Comparison of ENCODE assay signal across 8 cellular contexts in the genomic region with DNA sequence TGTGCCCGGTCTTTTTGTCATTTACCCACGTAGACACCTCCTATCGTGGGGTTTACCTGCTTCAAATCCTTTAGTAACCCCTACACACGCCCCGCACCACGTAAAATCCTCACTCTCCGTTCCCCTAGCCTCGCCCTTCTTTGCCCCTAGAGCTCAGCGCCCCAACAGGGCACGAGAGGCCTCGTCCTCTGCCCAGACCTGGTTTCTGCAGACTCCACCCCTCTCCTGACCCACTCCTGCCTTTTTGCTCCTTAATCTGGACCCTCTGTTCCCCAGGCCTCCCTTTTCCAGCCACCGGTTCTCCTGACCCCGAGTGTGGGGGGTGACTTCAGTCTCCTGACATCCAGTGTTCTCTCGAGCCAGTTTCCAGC. TPM values are rescaled to one million over a fixed set of nuclear protein-coding genes. Genes with fewer than 3 reads are reported as not detected.
DNase-seq lines count a peak whose midpoint lies in the region; ATAC-seq and TF ChIP-seq lines count a peak whose summit lies in the region.

No MANE protein-coding gene starts in this region.

- peak overlapping the region; percentile 86 for H3K4me3 ChIP-seq in AG04449 (ENCODE audit: low read depth, low read length)
- H3K4me3 ChIP-seq in epithelial cell of proximal tubule (ENCODE audit: low read depth, low read length) = peak overlapping the region; percentile 75
- peak overlapping the region; percentile 65 for H3K4me3 ChIP-seq in neural progenitor cell

- H3K27ac Mint-ChIP-seq in T-cell = peak overlapping the region; percentile 87 to 89
- H3K27ac Mint-ChIP-seq in neural progenitor cell = no peak overlapping the region

- no peaks in the 10 kb centered on the region for H3K4me1 ChIP-seq in neural progenitor cell

- H3K79me2 ChIP-seq in neural progenitor cell (ENCODE audit: low read depth) = peaks cover 14% of the 10 kb centered on the region

- POLR2A ChIA-PET in AG04449 (lab: Yijun Ruan, JAX) (interaction anchor here (0.6 kb wide), 1 partner anchor 35 kb away, joined by 3 read pairs; no protein-coding TSS in a partner anchor), T-cell (lab: Charles Lee) (no interaction called here)

- H3K27me3 Mint-ChIP-seq in T-cell (no peaks in the 10 kb centered on the region), neural progenitor cell (ENCODE audit: insufficient read depth, low read depth) (peaks cover 3% of the 10 kb centered on the region)

- CTCF ChIA-PET in AG04449 (lab: Yijun Ruan, JAX) (no interaction called here), T-cell (lab: Charles Lee) (no interaction called here)

- no peaks in the 10 kb centered on the region for H3K9me3 ChIP-seq in neural progenitor cell (ENCODE audit: low read depth)

- H3K4me1 Mint-ChIP-seq in T-cell (peaks cover 21 to 26% (median 22%) of the 10 kb centered on the region in 3 donors), neural progenitor cell (no peaks in the 10 kb centered on the region)

- H3K27ac ChIP-seq in neural progenitor cell = no peak overlapping the region

- H3K4me2 ChIP-seq in neural progenitor cell = peak overlapping the region; percentile 65

- H3K36me3 Mint-ChIP-seq in T-cell (peaks cover 78% of the 10 kb centered on the region), neural progenitor cell (no peaks in the 10 kb centered on the region)

- peak overlapping the region; percentile 51 for H3K9ac ChIP-seq in neural progenitor cell

- no peaks in the 10 kb centered on the region for H3K27me3 ChIP-seq in neural progenitor cell

- H2AFZ ChIP-seq in neural progenitor cell (replicated peaks) = peak overlapping the region; percentile 51

- peak overlapping the region; percentile 88 to 93 (median 88) for H3K4me3 Mint-ChIP-seq in T-cell
- H3K4me3 Mint-ChIP-seq in neural progenitor cell = no peak overlapping the region

- no peaks in the 10 kb centered on the region for H4K20me1 ChIP-seq in neural progenitor cell (ENCODE audit: low read depth)

- DNase-seq in AG04449 (ENCODE audit: low read depth, low spot score) (no peak), T-cell (peak in 9 of 34 experiments; percentile 0 to 17 (median 4)), epithelial cell of proximal tubule (ENCODE audit: low read depth) (no peak), neural progenitor cell (ENCODE audit: low spot score) (peak; percentile 36), SHP77 (lab: John Stamatoyannopoulos, UW) (no peak), NCI-H226 (no peak)
- DNase-seq in NK-92 treated with Interleukin-12 subunit alpha and Interleukin-12 subunit beta, amount 100 ng/mL, for 24 hours (lab: John Stamatoyannopoulos, UW) = no peak

- TF ChIP-seq CTCF in AG04449 (IDR thresholded peaks at IDR 0.05; ENCODE audit: insufficient read depth, low read length, missing control alignments) (no peak), GM12874 (IDR thresholded peaks at IDR 0.05; ENCODE audit: insufficient read depth, low read depth, low read length) (0 out of 2 replicates have a peak, but pooled peaks have one; percentile 2), epithelial cell of proximal tubule (conservative IDR thresholded peaks at IDR 0.05; ENCODE audit: low read depth, low read length) (no peak), neural progenitor cell (IDR thresholded peaks at IDR 0.05) (peak; percentile 6)

- H3K36me3 ChIP-seq in neural progenitor cell = no peaks in the 10 kb centered on the region

- no peaks in the 10 kb centered on the region for H3F3A ChIP-seq in neural progenitor cell (ENCODE audit: low read depth)

- peak in 3 of 4 experiments; percentile 11 to 51 (median 36) for ATAC-seq in T-cell (replicated peaks in 1 of 4)

- H3K9me3 Mint-ChIP-seq in T-cell = peaks cover 13 to 48% (median 37%) of the 10 kb centered on the region in 3 donors
- peaks cover 52% of the 10 kb centered on the region for H3K9me3 Mint-ChIP-seq in neural progenitor cell

RNA-seq across cellular contexts. Expression of gene ZNF528, which starts 0.4 kb away (rescaled TPM):
- total RNA-seq in T-cell (10 to 100 TPM; 18.7 to 36.5 (median 32.4) TPM), epithelial cell of proximal tubule (10.0 and 10.6 TPM in 2 replicates), neural progenitor cell (ENCODE audit: low replicate concordance) (16.8 and 29.8 TPM in 2 replicates)

RNA-seq across cellular contexts. Expression of gene ZNF880, which starts 28.4 kb away (rescaled TPM):
- total RNA-seq in T-cell (10 to 100 TPM; 15.3 to 31.1 (median 28.5) TPM), epithelial cell of proximal tubule (16.7 and 22.8 TPM in 2 replicates), neural progenitor cell (ENCODE audit: low replicate concordance) (26.3 and 56.1 TPM in 2 replicates)

RNA-seq across cellular contexts. Expression of gene ZNF534, which starts 30.9 kb away (rescaled TPM):
- total RNA-seq in T-cell (under 1 TPM in 1 of 5 donors, not detected in 4; 0.42 TPM), epithelial cell of proximal tubule (0.07 TPM in 1 of 2 replicates, not detected in the other), neural progenitor cell (ENCODE audit: low replicate concordance) (0.43 and 0.62 TPM in 2 replicates)

RNA-seq across cellular contexts. Expression of gene ZNF578, which starts 55.3 kb away (rescaled TPM):
- total RNA-seq in T-cell = 1 to 10 TPM in 4 of 5 donors, under 1 TPM in 1; 0.91 to 3.9 (median 3.2) TPM
- 1.6 and 2.3 TPM in 2 replicates for total RNA-seq in epithelial cell of proximal tubule
- total RNA-seq in neural progenitor cell (ENCODE audit: low replicate concordance) = 3.8 and 9.7 TPM in 2 replicates

Comparison
In these comparisons a context has a peak if more than half of its experiments do, and no peak if none do; other contexts are left out.
1. CTCF ChIP-seq: peak in GM12874 (single experiment) and neural progenitor cell (single experiment); none in AG04449 (single experiment) and epithelial cell of proximal tubule (single experiment).
2. Peak in every context shown above with its lines, with median percentiles within 50 percentile points of each other: H3K4me3 ChIP-seq.